17 cellular contexts compared by ENCODE assay signal in the genomic region with DNA sequence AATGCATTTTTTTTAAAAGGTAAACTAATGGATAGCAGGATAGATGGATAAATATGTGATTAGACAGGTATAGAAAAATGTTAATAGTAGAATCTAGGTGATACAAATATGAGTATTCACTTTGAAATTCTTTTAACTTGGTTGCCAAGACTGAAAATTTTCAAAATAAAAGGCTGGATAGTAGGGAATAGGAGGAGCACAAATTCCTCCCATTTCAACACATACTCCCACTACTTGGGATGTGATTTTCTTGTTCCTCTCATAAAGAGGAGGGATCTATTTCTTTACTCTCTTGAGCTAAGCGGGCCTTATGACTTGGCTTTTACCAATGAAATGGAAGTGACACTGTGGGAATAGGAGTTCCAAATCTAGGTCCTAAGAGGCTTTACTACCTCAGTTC. TPM values are rescaled to one million over a fixed set of nuclear protein-coding genes. Genes with fewer than 3 reads are reported as not detected.
DNase-seq lines count a peak whose midpoint lies in the region; ATAC-seq and TF ChIP-seq lines count a peak whose summit lies in the region.
"Had no signal": no experiment of that assay in that cellular context is flagged by ENCODE, and none has a peak within 500 bp of the region (broad histone marks: within the 10 kb centered on the region; RNA-seq: fewer than 3 reads in every experiment).

No MANE protein-coding gene starts in this region.

- DNase-seq in GM23338 (ENCODE audit: low spot score) (no peak), adipocyte (ENCODE audit: low read depth) (no peak), fibroblast of pulmonary artery (ENCODE audit: low read depth) (peak; percentile 56), progenitor cell of endocrine pancreas (ENCODE audit: low spot score, unreplicated experiment) (no peak), left ventricle myocardium superior (no peak), NCI-H1436 treated with DMSO at 0.1 percent for 48 hours (lab: John Stamatoyannopoulos, UW) (no peak), COR-L47 (lab: John Stamatoyannopoulos, UW) (no peak)
- DNase-seq in activated CD4-positive, alpha-beta T cell treated with anti-CD3 and anti-CD28 coated beads for 1 hour, result no peak
- DNase-seq: activated CD4-positive, alpha-beta memory T cell treated with anti-CD3 and anti-CD28 coated beads, Interleukin-2, amount 10 ng/mL, durations not matched to agents 7 days and 5 days; activated naive CD4-positive, alpha-beta T cell treated with anti-CD3 and anti-CD28 coated beads, Interleukin-2, amount 10 ng/mL, durations not matched to agents 7 days and 5 days; activated T-cell treated with anti-CD3 and anti-CD28 coated beads, Interleukin-2, amount 50 U/mL, for 1 hour; NCI-H2081; T-cell had no signal

- H4K20me1 ChIP-seq in GM23338 (replicated peaks; ENCODE audit: insufficient read depth), result peaks cover 10% of the 10 kb centered on the region; the same call in 1 of the 2 replicates

- H3K27me3 Mint-ChIP-seq in GM23338 (ENCODE audit: insufficient read depth, low read depth, poor library complexity) (no peaks in the 10 kb centered on the region), progenitor cell of endocrine pancreas (no peaks in the 10 kb centered on the region)
- H3K27me3 Mint-ChIP-seq: activated CD4-positive, alpha-beta memory T cell treated with anti-CD3 and anti-CD28 coated beads, Interleukin-2, amount 10 ng/mL, durations not matched to agents 7 days and 5 days; activated naive CD4-positive, alpha-beta T cell treated with anti-CD3 and anti-CD28 coated beads, Interleukin-2, amount 10 ng/mL, durations not matched to agents 7 days and 5 days; IgD-negative memory B cell; T-cell had no signal

- no peaks in the 10 kb centered on the region for H3K9me3 Mint-ChIP-seq in GM23338
- H3K9me3 Mint-ChIP-seq in progenitor cell of endocrine pancreas (ENCODE audit: low read depth), result no peaks in the 10 kb centered on the region
- H3K9me3 Mint-ChIP-seq: activated CD4-positive, alpha-beta memory T cell treated with anti-CD3 and anti-CD28 coated beads, Interleukin-2, amount 10 ng/mL, durations not matched to agents 7 days and 5 days; activated naive CD4-positive, alpha-beta T cell treated with anti-CD3 and anti-CD28 coated beads, Interleukin-2, amount 10 ng/mL, durations not matched to agents 7 days and 5 days; IgD-negative memory B cell; nephron; T-cell had no signal

- no peaks in the 10 kb centered on the region for H3K9me3 ChIP-seq in adipocyte (ENCODE audit: control insufficient read depth, low read length)

- intact Hi-C loops in left ventricle myocardium superior (cut with micrococcal nuclease), result no loop called here

- peak overlapping the region; percentile 38 for H3K9ac ChIP-seq in adipocyte (ENCODE audit: low read length)

- H3K36me3 Mint-ChIP-seq in GM23338 (ENCODE audit: low read depth) (peaks cover 28% of the 10 kb centered on the region), progenitor cell of endocrine pancreas (ENCODE audit: insufficient read depth) (peaks cover 16% of the 10 kb centered on the region)

- H3K4me1 Mint-ChIP-seq in GM23338, result peaks cover 19% of the 10 kb centered on the region
- no peaks in the 10 kb centered on the region for H3K4me1 Mint-ChIP-seq in progenitor cell of endocrine pancreas (ENCODE audit: low read depth)
- H3K4me1 Mint-ChIP-seq: activated CD4-positive, alpha-beta memory T cell treated with anti-CD3 and anti-CD28 coated beads, Interleukin-2, amount 10 ng/mL, durations not matched to agents 7 days and 5 days; activated naive CD4-positive, alpha-beta T cell treated with anti-CD3 and anti-CD28 coated beads, Interleukin-2, amount 10 ng/mL, durations not matched to agents 7 days and 5 days; nephron had no signal

- H3K79me2 ChIP-seq in GM23338 (replicated peaks; ENCODE audit: insufficient read depth), result peaks cover 99% of the 10 kb centered on the region

- H3K27me3 ChIP-seq in GM23338 (ENCODE audit: insufficient read depth) (no peaks in the 10 kb centered on the region), adipocyte (replicated peaks; ENCODE audit: control insufficient read depth, insufficient read depth, low read length) (no peaks in the 10 kb centered on the region)

- H3K27ac Mint-ChIP-seq in GM23338, result peak overlapping the region; percentile 85; the same call in 1 of the 2 replicates
- H3K27ac Mint-ChIP-seq in progenitor cell of endocrine pancreas, result peak overlapping the region; percentile 80
- H3K27ac Mint-ChIP-seq: activated CD4-positive, alpha-beta memory T cell treated with anti-CD3 and anti-CD28 coated beads, Interleukin-2, amount 10 ng/mL, durations not matched to agents 7 days and 5 days; activated naive CD4-positive, alpha-beta T cell treated with anti-CD3 and anti-CD28 coated beads, Interleukin-2, amount 10 ng/mL, durations not matched to agents 7 days and 5 days; IgD-negative memory B cell; T-cell had no signal

- no peaks in the 10 kb centered on the region for H3K9me2 ChIP-seq in GM23338 (ENCODE audit: insufficient read depth)

- no peak overlapping the region for H2AFZ ChIP-seq in GM23338

- TF ChIP-seq CTCF in GM23338 (conservative IDR thresholded peaks at IDR 0.05; ENCODE audit: low read depth in 2 of 2) (no peak), fibroblast of pulmonary artery (IDR thresholded peaks at IDR 0.05; ENCODE audit: low read length, missing control alignments) (no peak), progenitor cell of endocrine pancreas (IDR thresholded peaks at IDR 0.05; ENCODE audit: unreplicated experiment) (no peak)

- H3K4me3 Mint-ChIP-seq in GM23338, result no peak overlapping the region
- H3K4me3 Mint-ChIP-seq in progenitor cell of endocrine pancreas (ENCODE audit: low read depth), result no peak overlapping the region
- H3K4me3 Mint-ChIP-seq: activated CD4-positive, alpha-beta memory T cell treated with anti-CD3 and anti-CD28 coated beads, Interleukin-2, amount 10 ng/mL, durations not matched to agents 7 days and 5 days; activated naive CD4-positive, alpha-beta T cell treated with anti-CD3 and anti-CD28 coated beads, Interleukin-2, amount 10 ng/mL, durations not matched to agents 7 days and 5 days; nephron; T-cell had no signal

- H3F3A ChIP-seq in GM23338 (replicated peaks; ENCODE audit: low read depth), result no peaks in the 10 kb centered on the region

- ATAC-seq in GM23338, result no peak
- no peak for ATAC-seq in left ventricle myocardium superior
- ATAC-seq: Right ventricle myocardium inferior, T-cell had no signal

- H3K27ac ChIP-seq in GM23338 (ENCODE audit: low read depth), result peak overlapping the region; percentile 22; the same call in 1 of the 2 replicates
- H3K27ac ChIP-seq: C4-2B had no signal

- no peak overlapping the region for H3K4me3 ChIP-seq in GM23338
- peak overlapping the region; percentile 33 for H3K4me3 ChIP-seq in adipocyte (ENCODE audit: low read length)
- no peak overlapping the region for H3K4me3 ChIP-seq in fibroblast of pulmonary artery (replicated peaks; ENCODE audit: low read depth, low read length)

- H3K36me3 ChIP-seq in GM23338 (ENCODE audit: insufficient read depth), result peaks cover 13% of the 10 kb centered on the region; the same call in 1 of the 2 replicates
- H3K36me3 ChIP-seq in adipocyte (ENCODE audit: control insufficient read depth, insufficient read depth, low read length, severe bottlenecking), result peaks cover 26% of the 10 kb centered on the region

- no peaks in the 10 kb centered on the region for H3K4me1 ChIP-seq in GM23338 (ENCODE audit: insufficient read depth)
- peaks cover 43% of the 10 kb centered on the region for H3K4me1 ChIP-seq in adipocyte (ENCODE audit: control insufficient read depth, insufficient read depth, low read length)

- no peak overlapping the region for H3K4me2 ChIP-seq in GM23338

TF ChIP-seq in GM23338, 12 proteins besides CTCF, POLR2A, EP300 and RAD21 (continues in another document):
- TF ChIP-seq, protein P1, sequence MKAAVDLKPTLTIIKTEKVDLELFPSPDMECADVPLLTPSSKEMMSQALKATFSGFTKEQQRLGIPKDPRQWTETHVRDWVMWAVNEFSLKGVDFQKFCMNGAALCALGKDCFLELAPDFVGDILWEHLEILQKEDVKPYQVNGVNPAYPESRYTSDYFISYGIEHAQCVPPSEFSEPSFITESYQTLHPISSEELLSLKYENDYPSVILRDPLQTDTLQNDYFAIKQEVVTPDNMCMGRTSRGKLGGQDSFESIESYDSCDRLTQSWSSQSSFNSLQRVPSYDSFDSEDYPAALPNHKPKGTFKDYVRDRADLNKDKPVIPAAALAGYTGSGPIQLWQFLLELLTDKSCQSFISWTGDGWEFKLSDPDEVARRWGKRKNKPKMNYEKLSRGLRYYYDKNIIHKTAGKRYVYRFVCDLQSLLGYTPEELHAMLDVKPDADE (IDR thresholded peaks at IDR 0.05), result no peak
- TF ChIP-seq NANOG (IDR thresholded peaks at IDR 0.05; ENCODE audit: borderline replicate concordance), result no peak
- no peak for TF ChIP-seq CREB1 (CRISPR knock-in tag; IDR thresholded peaks at IDR 0.05; ENCODE audit: low read depth)
- no peak for TF ChIP-seq STAT1 (IDR thresholded peaks at IDR 0.05; ENCODE audit: unreplicated experiment)
- TF ChIP-seq ZNF114 (CRISPR knock-in tag; IDR thresholded peaks at IDR 0.05), result no peak

RNA-seq across cellular contexts. Expression of gene PIK3C2A, which starts 35.9 kb away (rescaled TPM):
- total RNA-seq in GM23338 (2014; rRNA removed; shearing (Covaris generic)), result 117 and 123 TPM in 2 replicates
- 45.8 and 59.5 TPM in 2 replicates for polyA plus RNA-seq in GM23338 (2016; fragmentation: Nextera tagmentation; extraction: Ambion mirVana)
- 96.0 and 106 TPM in 2 replicates for total RNA-seq in progenitor cell of endocrine pancreas
- 32.9 TPM for total RNA-seq in left ventricle myocardium superior
